11 cellular contexts compared by ENCODE assay signal in genomic region chr2:81171447-81171846, GRCh38.
"Had no signal": no experiment of that assay in that cellular context is flagged by ENCODE, and none has a peak within 500 bp of the region (broad histone marks: within the 10 kb centered on the region; RNA-seq: fewer than 3 reads in every experiment).

No MANE protein-coding gene starts in this region.

- H3K9me3 ChIP-seq: HAP-1 had no signal

- H2AFZ ChIP-seq: GM23248, GM23338 had no signal

- H3K27ac ChIP-seq: GM23248 had no signal

- FAIRE-seq: H1, H54 had no signal

- H3K36me3 ChIP-seq: HAP-1 had no signal

- DNase-seq: GM23248, GOT3, H7, H9, HCEC 1CT, HFFc6 had no signal

- ATAC-seq: GM23338, HCT116 had no signal

- H3K4me2 ChIP-seq: GM23338 had no signal

- H3K9ac ChIP-seq: GM23248 had no signal

- H3K4me1 ChIP-seq: HAP-1 had no signal

- H3K4me3 ChIP-seq: GM23248, GM23338, HAP-1 had no signal
